ENCODE assay signal across 20 cellular contexts in genomic region chr22:47059701-47060161, GRCh38.
DNase-seq lines count a peak whose midpoint lies in the region; ATAC-seq and TF ChIP-seq lines count a peak whose summit lies in the region.
"Had no signal": no experiment of that assay in that cellular context is flagged by ENCODE, and none has a peak within 500 bp of the region (broad histone marks: within the 10 kb centered on the region; RNA-seq: fewer than 3 reads in every experiment).

No MANE protein-coding gene starts in this region.

- DNase-seq in mammary epithelial cell (peak; percentile 1), MCF 10A (ENCODE audit: unreplicated experiment) (no peak), Karpas-422 (peak; percentile 48), astrocyte of the spinal cord (ENCODE audit: low read depth, low spot score) (peak; percentile 12), upper lobe of right lung (peak; percentile 9), lower leg skin (ENCODE audit: low spot score in 2 of 2) (no peak), NCI-H345 treated with DMSO at 0.1 percent for 48 hours (lab: John Stamatoyannopoulos, UW; ENCODE audit: unreplicated experiment) (no peak)
- DNase-seq in CD4-positive, alpha-beta T cell = no peak
- DNase-seq: activated CD4-positive, alpha-beta T cell treated with anti-CD3 and anti-CD28 coated beads, Interleukin-2, amount 10 ng/mL, durations not matched to agents 7 days and 5 days; activated T-cell treated with anti-CD3 and anti-CD28 coated beads, Interleukin-2, amount 50 U/mL, for 4 hours; Calu3; endodermal cell; foreskin fibroblast; NCI-H2081; NK-92 treated with Interleukin-12 subunit alpha and Interleukin-12 subunit beta, amount 100 ng/mL, for 24 hours; substantia nigra; T1000 had no signal

- no peaks in the 10 kb centered on the region for H3K9me2 ChIP-seq in Karpas-422 (replicated peaks; ENCODE audit: insufficient read depth, low read length)

- no peak for ATAC-seq in upper lobe of right lung
- ATAC-seq in CD4-positive, alpha-beta T cell (ENCODE audit: poor library complexity) = no peak
- ATAC-seq: activated T-cell treated with anti-CD3 and anti-CD28 coated beads, Interleukin-2, amount 50 U/mL, for 4 hours; lower lobe of right lung; naive thymus-derived CD8-positive, alpha-beta T cell had no signal

- POLR2A ChIA-PET in MCF 10A (lab: Yijun Ruan, JAX) = no interaction called here
- POLR2A ChIA-PET in CD4-positive, alpha-beta T cell (lab: Charles Lee) = no interaction called here

- H3K4me1 Mint-ChIP-seq in MCF 10A (ENCODE audit: insufficient read depth, unreplicated experiment) = no peaks in the 10 kb centered on the region
- H3K4me1 Mint-ChIP-seq in CD4-positive, alpha-beta T cell (ENCODE audit: low read depth) = no peaks in the 10 kb centered on the region
- H3K4me1 Mint-ChIP-seq: activated CD4-positive, alpha-beta T cell treated with anti-CD3 and anti-CD28 coated beads, Interleukin-2, amount 10 ng/mL, durations not matched to agents 7 days and 5 days; endodermal cell had no signal

- H2AFZ ChIP-seq in mammary epithelial cell (ENCODE audit: low read depth, low read length) = no peak overlapping the region
- no peak overlapping the region for H2AFZ ChIP-seq in Karpas-422 (ENCODE audit: low read length)

- H3K4me3 Mint-ChIP-seq in MCF 10A (ENCODE audit: unreplicated experiment) = no peak overlapping the region
- no peak overlapping the region for H3K4me3 Mint-ChIP-seq in CD4-positive, alpha-beta T cell
- H3K4me3 Mint-ChIP-seq: activated CD4-positive, alpha-beta T cell treated with anti-CD3 and anti-CD28 coated beads, Interleukin-2, amount 10 ng/mL, durations not matched to agents 7 days and 5 days; activated T-cell treated with anti-CD3 and anti-CD28 coated beads, Interleukin-2, amount 50 U/mL, for 4 hours; central memory CD8-positive, alpha-beta T cell; endodermal cell; naive thymus-derived CD8-positive, alpha-beta T cell had no signal

- H3K9me3 ChIP-seq in mammary epithelial cell (replicated peaks; ENCODE audit: insufficient read depth, low read length) (no peaks in the 10 kb centered on the region), Karpas-422 (ENCODE audit: low read length) (no peaks in the 10 kb centered on the region), upper lobe of right lung (no peaks in the 10 kb centered on the region)
- no peaks in the 10 kb centered on the region for H3K9me3 ChIP-seq in CD4-positive, alpha-beta T cell (ENCODE audit: control insufficient read depth, low read length)
- H3K9me3 ChIP-seq: lower lobe of right lung had no signal

- H3K27me3 ChIP-seq in mammary epithelial cell (ENCODE audit: insufficient read depth, low read length) (no peaks in the 10 kb centered on the region), Karpas-422 (ENCODE audit: low read length) (no peaks in the 10 kb centered on the region), upper lobe of right lung (no peaks in the 10 kb centered on the region)
- H3K27me3 ChIP-seq in CD4-positive, alpha-beta T cell (ENCODE audit: control insufficient read depth, insufficient read depth, low read length) = no peaks in the 10 kb centered on the region

- H4K20me1 ChIP-seq in mammary epithelial cell (ENCODE audit: insufficient read depth, low read length) (no peaks in the 10 kb centered on the region), Karpas-422 (ENCODE audit: insufficient read depth, low read depth, low read length) (no peaks in the 10 kb centered on the region)

- H3K27ac Mint-ChIP-seq in MCF 10A (ENCODE audit: low read depth, unreplicated experiment) = no peak overlapping the region
- no peak overlapping the region for H3K27ac Mint-ChIP-seq in CD4-positive, alpha-beta T cell
- H3K27ac Mint-ChIP-seq: activated CD4-positive, alpha-beta T cell treated with anti-CD3 and anti-CD28 coated beads, Interleukin-2, amount 10 ng/mL, durations not matched to agents 7 days and 5 days; endodermal cell had no signal

- no peak for TF ChIP-seq POLR2A in lower leg skin (IDR thresholded peaks at IDR 0.05)

- no peaks in the 10 kb centered on the region for H3K79me2 ChIP-seq in mammary epithelial cell (ENCODE audit: insufficient read depth, low read length)
- H3K79me2 ChIP-seq in Karpas-422 (ENCODE audit: low read length) = peaks cover 12% of the 10 kb centered on the region; the same call in 1 of the 2 replicates

- no peak for TF ChIP-seq CTCF in mammary epithelial cell (conservative IDR thresholded peaks at IDR 0.05 in 1 of 2, IDR thresholded peaks at IDR 0.05 in 1 of 2; ENCODE audit: extremely low read depth in 1 of 2, insufficient read depth in 1 of 2, low read depth in 1 of 2, low read length in 2 of 2)
- TF ChIP-seq CTCF in MCF 10A (IDR thresholded peaks at IDR 0.05; ENCODE audit: unreplicated experiment) = no peak
- TF ChIP-seq CTCF in astrocyte of the spinal cord (IDR thresholded peaks at IDR 0.05; ENCODE audit: low read depth, low read length) = no peak
- TF ChIP-seq CTCF in upper lobe of right lung (IDR thresholded peaks at IDR 0.05) = no peak
- no peak for TF ChIP-seq CTCF in CD4-positive, alpha-beta T cell (IDR thresholded peaks at IDR 0.05)
- TF ChIP-seq CTCF in lower leg skin (IDR thresholded peaks at IDR 0.05) = no peak

- H3K4me2 ChIP-seq in mammary epithelial cell (ENCODE audit: insufficient read depth, low read depth, low read length) (no peak overlapping the region), Karpas-422 (ENCODE audit: low read depth, low read length, poor library complexity, severe bottlenecking) (peak overlapping the region; percentile 40)

- BruUV-seq in mammary epithelial cell (replicated peaks; lab: Mats Ljungman, UMichigan) = no TSS peak
- no TSS peak for BruUV-seq in MCF 10A (replicated peaks; lab: Mats Ljungman, UMichigan)

- CTCF ChIA-PET in mammary epithelial cell (lab: Charles Lee; ENCODE audit: low non-redundant PET) = no interaction called here
- CTCF ChIA-PET in MCF 10A (lab: Yijun Ruan, JAX) = no interaction called here
- CTCF ChIA-PET in CD4-positive, alpha-beta T cell (lab: Charles Lee) = no interaction called here

- no peak overlapping the region for H3K27ac ChIP-seq in mammary epithelial cell (ENCODE audit: insufficient read depth, low read depth, low read length)
- peak overlapping the region; percentile 65 for H3K27ac ChIP-seq in Karpas-422 (ENCODE audit: low read length)
- H3K27ac ChIP-seq in upper lobe of right lung = no peak overlapping the region
- H3K27ac ChIP-seq in CD4-positive, alpha-beta T cell (ENCODE audit: low read depth, low read length) = no peak overlapping the region
- H3K27ac ChIP-seq: lower lobe of right lung had no signal

- no peaks in the 10 kb centered on the region for H3K9me3 Mint-ChIP-seq in MCF 10A (ENCODE audit: unreplicated experiment)
- no peaks in the 10 kb centered on the region for H3K9me3 Mint-ChIP-seq in CD4-positive, alpha-beta T cell
- H3K9me3 Mint-ChIP-seq: activated CD4-positive, alpha-beta T cell treated with anti-CD3 and anti-CD28 coated beads, Interleukin-2, amount 10 ng/mL, durations not matched to agents 7 days and 5 days; activated T-cell treated with anti-CD3 and anti-CD28 coated beads, Interleukin-2, amount 50 U/mL, for 4 hours; central memory CD8-positive, alpha-beta T cell; endodermal cell; naive thymus-derived CD8-positive, alpha-beta T cell had no signal

- no peaks in the 10 kb centered on the region for H3K4me1 ChIP-seq in mammary epithelial cell (ENCODE audit: insufficient read depth, low read length)
- H3K4me1 ChIP-seq in Karpas-422 (ENCODE audit: low read length) = peaks cover 51% of the 10 kb centered on the region
- H3K4me1 ChIP-seq in upper lobe of right lung = no peaks in the 10 kb centered on the region
- H3K4me1 ChIP-seq: lower lobe of right lung had no signal

- peaks cover 12% of the 10 kb centered on the region for H3K36me3 Mint-ChIP-seq in MCF 10A (ENCODE audit: insufficient read depth, unreplicated experiment)
- peaks cover 66% of the 10 kb centered on the region for H3K36me3 Mint-ChIP-seq in CD4-positive, alpha-beta T cell (ENCODE audit: low read depth)

- H3K36me3 ChIP-seq in mammary epithelial cell (ENCODE audit: insufficient read depth, low read length) = peaks cover 2% of the 10 kb centered on the region
- no peaks in the 10 kb centered on the region for H3K36me3 ChIP-seq in Karpas-422 (ENCODE audit: insufficient read depth, low read length)
- no peaks in the 10 kb centered on the region for H3K36me3 ChIP-seq in upper lobe of right lung

- dilution Hi-C loops in mammary epithelial cell (cut with HindIII; ENCODE audit: low sequenced_read_pairs) = loop anchor here (5.0 kb wide), 1 partner anchor 32 kb away; no protein-coding TSS in a partner anchor

- H3K9ac ChIP-seq in mammary epithelial cell (ENCODE audit: insufficient read depth, low read length) (no peak overlapping the region), Karpas-422 (ENCODE audit: low read length) (no peak overlapping the region)

- no peak overlapping the region for H3K4me3 ChIP-seq in mammary epithelial cell (replicated peaks in 1 of 3; ENCODE audit: insufficient read depth in 1 of 3, low read depth in 2 of 3, low read length in 3 of 3)
- no peak overlapping the region for H3K4me3 ChIP-seq in Karpas-422 (ENCODE audit: low read length)
- H3K4me3 ChIP-seq in astrocyte of the spinal cord (ENCODE audit: low read depth, low read length) = no peak overlapping the region
- no peak overlapping the region for H3K4me3 ChIP-seq in upper lobe of right lung
- H3K4me3 ChIP-seq in lower leg skin (ENCODE audit: low read depth, poor library complexity, severe bottlenecking) = no peak overlapping the region
- H3K4me3 ChIP-seq: lower lobe of right lung had no signal

- intact Hi-C loops in mammary epithelial cell (cut with micrococcal nuclease) (no loop called here), MCF 10A (cut with micrococcal nuclease) (no loop called here), upper lobe of right lung (cut with DNase I) (no loop called here), lower leg skin (cut with DNase I; ENCODE audit: low total_unique reads) (no loop called here)
- intact Hi-C loops in CD4-positive, alpha-beta T cell (cut with DNase I, micrococcal nuclease) = no loop called here

- 85% methylated on average over 12 of the region's 12 CpGs for WGBS in mammary epithelial cell (ENCODE audit: low coverage, missing lambda C conversion rate)
- 73 to 77% methylated on average over 12 of the region's 12 CpGs for whole genome bisulfite sequencing in lower leg skin, 2 donors

- in situ Hi-C loops in mammary epithelial cell (cut with MboI; ENCODE audit: low sequenced_read_pairs in 2 of 2) = no loop called here
- in situ Hi-C loops in astrocyte of the spinal cord (cut with HindIII; ENCODE audit: low sequenced_read_pairs) = no loop called here

- no peaks in the 10 kb centered on the region for H3K27me3 Mint-ChIP-seq in MCF 10A (ENCODE audit: insufficient read depth, unreplicated experiment)
- no peaks in the 10 kb centered on the region for H3K27me3 Mint-ChIP-seq in CD4-positive, alpha-beta T cell
- H3K27me3 Mint-ChIP-seq: activated CD4-positive, alpha-beta T cell treated with anti-CD3 and anti-CD28 coated beads, Interleukin-2, amount 10 ng/mL, durations not matched to agents 7 days and 5 days; central memory CD8-positive, alpha-beta T cell; naive thymus-derived CD8-positive, alpha-beta T cell had no signal

Comparison
In these comparisons a context has a peak if more than half of its experiments do, and no peak if none do; other contexts are left out.
1. DNase-seq: peak in mammary epithelial cell (single experiment), Karpas-422 (single experiment), astrocyte of the spinal cord (single experiment) and upper lobe of right lung (single experiment); none in MCF 10A (single experiment), CD4-positive, alpha-beta T cell (0 of 10), lower leg skin (0 of 2) and NCI-H345 treated with DMSO at 0.1 percent for 48 hours (single experiment).